In genomic region chr9:84751921-84752320, GRCh38 we compare ENCODE assay signal across 24 cellular contexts.
DNase-seq lines count a peak whose midpoint lies in the region; TF ChIP-seq lines count a peak whose summit lies in the region.
"Had no signal": no experiment of that assay in that cellular context is flagged by ENCODE, and none has a peak within 500 bp of the region (broad histone marks: within the 10 kb centered on the region; RNA-seq: fewer than 3 reads in every experiment).

No MANE protein-coding gene starts in this region.

- CTCF ChIA-PET in activated naive CD4-positive, alpha-beta T cell treated with anti-CD3 and anti-CD28 coated beads, Interleukin-2, amount 10 ng/mL, durations not matched to agents 7 days and 5 days (lab: Charles Lee) = no interaction called here

- no peaks in the 10 kb centered on the region for H3K9me3 ChIP-seq in WERI-Rb-1 (ENCODE audit: severe bottlenecking)
- H3K9me3 ChIP-seq in suprapubic skin = no peaks in the 10 kb centered on the region
- H3K9me3 ChIP-seq: mucosa of descending colon, spleen had no signal

- 30% methylated on average over 3 of the region's 3 CpGs for WGBS in suprapubic skin

- intact Hi-C loops in activated T-helper 1 cell treated with anti-CD3 and anti-CD28 coated beads, Interleukin-12 subunit alpha, Interleukin-12 subunit beta, Interleukin-2, Interleukin-4 antibody, amounts not matched to agents 30 ng/mL and 10 ng/mL and 1 ng/mL, durations not matched to agents 14 hours and 24 hours and 36 hours (cut with micrococcal nuclease) = loop anchor here (2.0 to 10.0 kb wide), 3 partner anchors 15 to 1193 kb away; partner anchors contain the start of genes NAA35 and UBQLN1
- intact Hi-C loops in dorsolateral prefrontal cortex (cut with DNase I) = loop anchor here in 1 of 2 donors (10.0 kb wide), 1 partner anchor 57 kb away; no protein-coding TSS in a partner anchor

- H3K36me3 Mint-ChIP-seq in activated naive CD4-positive, alpha-beta T cell treated with anti-CD3 and anti-CD28 coated beads, Interleukin-2, amount 10 ng/mL, durations not matched to agents 7 days and 5 days = no peaks in the 10 kb centered on the region
- peaks cover 2% of the 10 kb centered on the region for H3K36me3 Mint-ChIP-seq in activated T-helper 1 cell treated with anti-CD3 and anti-CD28 coated beads, Interleukin-12 subunit alpha, Interleukin-12 subunit beta, Interleukin-2, Interleukin-4 antibody, amounts not matched to agents 30 ng/mL and 10 ng/mL and 1 ng/mL, durations not matched to agents 14 hours and 24 hours and 36 hours (ENCODE audit: low read depth)
- H3K36me3 Mint-ChIP-seq: CD4-positive, CD25-positive, alpha-beta regulatory T cell; WTC11 had no signal

- H3K27ac Mint-ChIP-seq in activated naive CD4-positive, alpha-beta T cell treated with anti-CD3 and anti-CD28 coated beads, Interleukin-2, amount 10 ng/mL, durations not matched to agents 7 days and 5 days = peak overlapping the region; percentile 56
- H3K27ac Mint-ChIP-seq in activated T-helper 1 cell treated with anti-CD3 and anti-CD28 coated beads, Interleukin-12 subunit alpha, Interleukin-12 subunit beta, Interleukin-2, Interleukin-4 antibody, amounts not matched to agents 30 ng/mL and 10 ng/mL and 1 ng/mL, durations not matched to agents 14 hours and 24 hours and 36 hours = peak overlapping the region; percentile 49
- H3K27ac Mint-ChIP-seq: WTC11 had no signal

- no peaks in the 10 kb centered on the region for H3K9me3 Mint-ChIP-seq in activated naive CD4-positive, alpha-beta T cell treated with anti-CD3 and anti-CD28 coated beads, Interleukin-2, amount 10 ng/mL, durations not matched to agents 7 days and 5 days
- peaks cover 6% of the 10 kb centered on the region for H3K9me3 Mint-ChIP-seq in activated T-helper 1 cell treated with anti-CD3 and anti-CD28 coated beads, Interleukin-12 subunit alpha, Interleukin-12 subunit beta, Interleukin-2, Interleukin-4 antibody, amounts not matched to agents 30 ng/mL and 10 ng/mL and 1 ng/mL, durations not matched to agents 14 hours and 24 hours and 36 hours
- H3K9me3 Mint-ChIP-seq: activated T-cell treated with anti-CD3 and anti-CD28 coated beads, Interleukin-2, amount 50 U/mL, for 72 hours; WTC11 had no signal

- no peak for TF ChIP-seq CTCF in dorsolateral prefrontal cortex (IDR thresholded peaks at IDR 0.05 in 54 of 56, conservative IDR thresholded peaks at IDR 0.05 in 2 of 56; ENCODE audit: low read depth in 1 of 56, partially characterized antibody in 56 of 56)
- no peak for TF ChIP-seq CTCF in WERI-Rb-1 (IDR thresholded peaks at IDR 0.05; ENCODE audit: low read depth, low read length)
- TF ChIP-seq CTCF in suprapubic skin (IDR thresholded peaks at IDR 0.05) = no peak

- peaks cover 51% of the 10 kb centered on the region for H3K4me1 ChIP-seq in suprapubic skin
- H3K4me1 ChIP-seq: spleen had no signal

- H3K4me3 ChIP-seq in dorsolateral prefrontal cortex (no peak overlapping the region), WERI-Rb-1 (ENCODE audit: low read depth, low read length) (no peak overlapping the region), suprapubic skin (no peak overlapping the region)
- H3K4me3 ChIP-seq: cardiac muscle cell, mucosa of descending colon, spleen had no signal

- H3K36me3 ChIP-seq in WERI-Rb-1 (no peaks in the 10 kb centered on the region), suprapubic skin (no peaks in the 10 kb centered on the region)
- H3K36me3 ChIP-seq: cardiac muscle cell, spleen had no signal

- no peak for TF ChIP-seq EP300 in suprapubic skin (IDR thresholded peaks at IDR 0.05)

- DNase-seq in activated naive CD4-positive, alpha-beta T cell treated with anti-CD3 and anti-CD28 coated beads, Interleukin-2, amount 10 ng/mL, durations not matched to agents 7 days and 5 days = no peak
- DNase-seq in activated naive CD4-positive, alpha-beta T cell treated with anti-CD3 and anti-CD28 coated beads, Interleukin-2, amount 50 U/mL, for 16 hours = no peak
- no peak for DNase-seq in activated T-helper 1 cell treated with anti-CD3 and anti-CD28 coated beads, Interleukin-12 subunit alpha, Interleukin-12 subunit beta, Interleukin-2, Interleukin-4 antibody, amounts not matched to agents 30 ng/mL and 10 ng/mL and 1 ng/mL, durations not matched to agents 14 hours and 24 hours and 36 hours (ENCODE audit: low spot score)
- no peak for DNase-seq in dorsolateral prefrontal cortex
- DNase-seq in HCEC 1CT = no peak
- no peak for DNase-seq in WERI-Rb-1
- no peak for DNase-seq in dedifferentiated amniotic fluid mesenchymal stem cell (ENCODE audit: extremely low spot score)
- DNase-seq in suprapubic skin (ENCODE audit: low spot score in 2 of 2) = no peak
- DNase-seq: activated CD8-positive, alpha-beta memory T cell treated with anti-CD3 and anti-CD28 coated beads for 24 hours; activated T-cell treated with anti-CD3 and anti-CD28 coated beads, Interleukin-2, amount 50 U/mL, for 72 hours; effector CD8-positive, alpha-beta T cell; glutamatergic neuron; KG1; mucosa of descending colon; NCI-H1092 treated with DMSO at 0.1 percent for 48 hours; NCI-H2029 treated with DMSO at 0.1 percent for 48 hours; NCI-H524 treated with DMSO at 0.1 percent for 48 hours; OCI-M1; SHP77 treated with DMSO at 0.1 percent for 48 hours; spleen; substantia nigra had no signal

- H3K4me1 Mint-ChIP-seq in activated naive CD4-positive, alpha-beta T cell treated with anti-CD3 and anti-CD28 coated beads, Interleukin-2, amount 10 ng/mL, durations not matched to agents 7 days and 5 days = peaks cover 2% of the 10 kb centered on the region
- peaks cover 60% of the 10 kb centered on the region for H3K4me1 Mint-ChIP-seq in activated T-helper 1 cell treated with anti-CD3 and anti-CD28 coated beads, Interleukin-12 subunit alpha, Interleukin-12 subunit beta, Interleukin-2, Interleukin-4 antibody, amounts not matched to agents 30 ng/mL and 10 ng/mL and 1 ng/mL, durations not matched to agents 14 hours and 24 hours and 36 hours (ENCODE audit: low read depth)
- H3K4me1 Mint-ChIP-seq: CD4-positive, CD25-positive, alpha-beta regulatory T cell had no signal

- H3K27ac ChIP-seq in dorsolateral prefrontal cortex (peak overlapping the region in 52 of 59 donors; percentile 6 to 88 (median 66)), WERI-Rb-1 (no peak overlapping the region), suprapubic skin (no peak overlapping the region)
- H3K27ac ChIP-seq: cardiac muscle cell, spleen had no signal

- TF ChIP-seq POLR2A in suprapubic skin (IDR thresholded peaks at IDR 0.05) = no peak

- H3K27me3 ChIP-seq in dorsolateral prefrontal cortex = no peaks in the 10 kb centered on the region
- H3K27me3 ChIP-seq in WERI-Rb-1 (ENCODE audit: insufficient read depth, low read depth, severe bottlenecking) = peaks cover 66% of the 10 kb centered on the region
- no peaks in the 10 kb centered on the region for H3K27me3 ChIP-seq in suprapubic skin
- H3K27me3 ChIP-seq: cardiac muscle cell, spleen had no signal

- no peak overlapping the region for H3K4me3 Mint-ChIP-seq in activated naive CD4-positive, alpha-beta T cell treated with anti-CD3 and anti-CD28 coated beads, Interleukin-2, amount 10 ng/mL, durations not matched to agents 7 days and 5 days
- no peak overlapping the region for H3K4me3 Mint-ChIP-seq in activated T-helper 1 cell treated with anti-CD3 and anti-CD28 coated beads, Interleukin-12 subunit alpha, Interleukin-12 subunit beta, Interleukin-2, Interleukin-4 antibody, amounts not matched to agents 30 ng/mL and 10 ng/mL and 1 ng/mL, durations not matched to agents 14 hours and 24 hours and 36 hours
- H3K4me3 Mint-ChIP-seq: CD4-positive, CD25-positive, alpha-beta regulatory T cell; WTC11 had no signal

- H3K27me3 Mint-ChIP-seq in activated naive CD4-positive, alpha-beta T cell treated with anti-CD3 and anti-CD28 coated beads, Interleukin-2, amount 10 ng/mL, durations not matched to agents 7 days and 5 days = no peaks in the 10 kb centered on the region
- H3K27me3 Mint-ChIP-seq in activated T-helper 1 cell treated with anti-CD3 and anti-CD28 coated beads, Interleukin-12 subunit alpha, Interleukin-12 subunit beta, Interleukin-2, Interleukin-4 antibody, amounts not matched to agents 30 ng/mL and 10 ng/mL and 1 ng/mL, durations not matched to agents 14 hours and 24 hours and 36 hours (ENCODE audit: insufficient read depth) = no peaks in the 10 kb centered on the region

Comparison
In these comparisons a context has a peak if more than half of its experiments do, and no peak if none do; other contexts are left out.
1. H3K27ac ChIP-seq: peak in dorsolateral prefrontal cortex (52 of 59); none in WERI-Rb-1 (single experiment) and suprapubic skin (single experiment).